Comparison of ENCODE assay signal across 8 cellular contexts in genomic region chr3:49553320-49553689, GRCh38. TPM values are rescaled to one million over a fixed set of nuclear protein-coding genes. Genes with fewer than 3 reads are reported as not detected.
DNase-seq lines count a peak whose midpoint lies in the region; ATAC-seq and TF ChIP-seq lines count a peak whose summit lies in the region.

No MANE protein-coding gene starts in this region.

- H3K27ac ChIP-seq in CD4-positive, alpha-beta T cell (ENCODE audit: low read depth, low read length): no peak overlapping the region

- peaks cover 39% of the 10 kb centered on the region for H3K27me3 ChIP-seq in CD4-positive, alpha-beta T cell (ENCODE audit: control insufficient read depth, insufficient read depth, low read length)

- H3K4me3 Mint-ChIP-seq in CD4-positive, alpha-beta T cell: peak overlapping the region; percentile 90
- H3K4me3 Mint-ChIP-seq in chondrocyte (ENCODE audit: unreplicated experiment) (peak overlapping the region; percentile 93), nephron progenitor cell (peak overlapping the region; percentile 97)

- CTCF ChIA-PET in CD4-positive, alpha-beta T cell (lab: Charles Lee): interaction anchor here (4.2 kb wide), 1 partner anchor 13 kb away, joined by 32 read pairs; no protein-coding TSS in a partner anchor

- peaks cover 80% of the 10 kb centered on the region for H3K27me3 Mint-ChIP-seq in CD4-positive, alpha-beta T cell
- peaks cover 13% of the 10 kb centered on the region for H3K27me3 Mint-ChIP-seq in chondrocyte (ENCODE audit: low read depth)
- peaks cover 69% of the 10 kb centered on the region for H3K27me3 Mint-ChIP-seq in nephron progenitor cell (ENCODE audit: low read depth, poor library complexity)

- peaks cover 2% of the 10 kb centered on the region for H3K9me3 Mint-ChIP-seq in CD4-positive, alpha-beta T cell
- H3K9me3 Mint-ChIP-seq in chondrocyte (ENCODE audit: low read depth) (no peaks in the 10 kb centered on the region), nephron progenitor cell (no peaks in the 10 kb centered on the region)

- H3K4me3 ChIP-seq in LNCaP clone FGC (ENCODE audit: low read depth, low read length): peak overlapping the region; percentile 90

- H3K27ac Mint-ChIP-seq in CD4-positive, alpha-beta T cell: no peak overlapping the region
- H3K27ac Mint-ChIP-seq in chondrocyte (ENCODE audit: unreplicated experiment) (no peak overlapping the region), nephron progenitor cell (no peak overlapping the region)

- peaks cover 18% of the 10 kb centered on the region for H3K4me1 Mint-ChIP-seq in CD4-positive, alpha-beta T cell (ENCODE audit: low read depth)
- peaks cover 17% of the 10 kb centered on the region for H3K4me1 Mint-ChIP-seq in chondrocyte (ENCODE audit: low read depth)
- peaks cover 31% of the 10 kb centered on the region for H3K4me1 Mint-ChIP-seq in nephron progenitor cell

- H3K36me3 Mint-ChIP-seq in CD4-positive, alpha-beta T cell (ENCODE audit: low read depth): no peaks in the 10 kb centered on the region
- H3K36me3 Mint-ChIP-seq in chondrocyte (ENCODE audit: low read depth) (no peaks in the 10 kb centered on the region), nephron progenitor cell (ENCODE audit: low read depth) (no peaks in the 10 kb centered on the region)

- POLR2A ChIA-PET in CD4-positive, alpha-beta T cell (lab: Charles Lee): no interaction called here

- TF ChIP-seq CTCF in CD4-positive, alpha-beta T cell (IDR thresholded peaks at IDR 0.05): no peak
- TF ChIP-seq CTCF in LNCaP clone FGC (IDR thresholded peaks at IDR 0.05; ENCODE audit: control insufficient read depth, extremely low read depth, insufficient read depth) (no peak), chondrocyte (IDR thresholded peaks at IDR 0.05) (no peak), nephron progenitor cell (IDR thresholded peaks at IDR 0.05) (no peak), GM10266 (IDR thresholded peaks at IDR 0.05; ENCODE audit: control insufficient read depth, insufficient read depth, low read depth, missing control alignments) (no peak)

- no peak for ATAC-seq in CD4-positive, alpha-beta T cell (ENCODE audit: poor library complexity)
- no peak for ATAC-seq in GM21529 (IDR thresholded peaks at IDR 0.05; ENCODE audit: unreplicated experiment)
- ATAC-seq in GM21515 (IDR thresholded peaks at IDR 0.05; ENCODE audit: unreplicated experiment): no peak

- intact Hi-C loops in CD4-positive, alpha-beta T cell (cut with DNase I, micrococcal nuclease): no loop called here

- DNase-seq in CD4-positive, alpha-beta T cell: no peak
- DNase-seq in LNCaP clone FGC (ENCODE audit: low read depth) (no peak), chondrocyte (ENCODE audit: low spot score) (no peak), nephron progenitor cell (no peak), GM10266 (ENCODE audit: extremely low spot score) (no peak), DMS79 treated with DMSO at 0.1 percent for 48 hours (lab: John Stamatoyannopoulos, UW) (no peak)

- H3K9me3 ChIP-seq in CD4-positive, alpha-beta T cell (ENCODE audit: control insufficient read depth, low read length): no peaks in the 10 kb centered on the region

RNA-seq across cellular contexts. Expression of gene BSN, which starts 1.0 kb away (rescaled TPM):
- under 1 TPM; 0.08 to 0.11 TPM for total RNA-seq in CD4-positive, alpha-beta T cell
- 0.77 to 0.82 TPM (median 0.77 TPM) in 3 replicates for total RNA-seq in chondrocyte
